9 cellular contexts compared by ENCODE assay signal in the genomic region with DNA sequence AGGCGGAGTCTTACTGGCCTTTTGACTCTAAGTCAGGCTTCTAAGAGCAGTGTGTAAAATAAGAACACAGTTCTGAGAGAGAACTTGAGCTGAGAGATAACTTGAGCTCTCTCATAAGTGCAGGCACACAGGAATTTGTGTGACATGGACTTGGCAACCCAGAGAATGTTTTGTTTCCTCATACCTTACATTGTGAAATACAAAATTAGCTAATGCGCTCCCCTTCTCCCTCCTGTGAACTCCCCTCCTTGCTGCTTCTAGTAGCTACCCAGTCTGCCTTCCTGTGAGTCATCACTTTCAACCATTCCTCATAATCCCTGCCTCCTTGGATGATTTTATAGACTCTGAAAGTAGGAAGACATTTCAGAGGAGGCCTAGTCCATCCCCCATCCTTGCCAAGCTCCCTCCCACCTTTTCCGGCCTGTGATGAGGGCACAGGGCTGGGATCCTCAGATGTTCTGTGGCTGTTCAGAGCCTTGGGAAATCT. TPM values are rescaled to one million over a fixed set of nuclear protein-coding genes. Genes with fewer than 3 reads are reported as not detected.
A peak's percentile ranks its signal among the peaks of the same experiment; 100 is the strongest.
DNase-seq lines count a peak whose midpoint lies in the region; ATAC-seq and TF ChIP-seq lines count a peak whose summit lies in the region.
"Had no signal": no experiment of that assay in that cellular context is flagged by ENCODE, and none has a peak within 500 bp of the region (broad histone marks: within the 10 kb centered on the region; RNA-seq: fewer than 3 reads in every experiment).

No MANE protein-coding gene starts in this region.

- H3K27me3 ChIP-seq in esophagus (ENCODE audit: control insufficient read depth in 1 of 2, insufficient read depth in 2 of 2, low read length in 2 of 2) = no peaks in the 10 kb centered on the region

- H3K4me1 Mint-ChIP-seq in CD14-positive monocyte = peaks cover 29% of the 10 kb centered on the region
- H3K4me1 Mint-ChIP-seq: activated B cell treated with CpG ODN at 0.5 μM for 24 hours had no signal

- peak; percentile 100 for ATAC-seq in omental fat pad (ENCODE audit: low FRiP score)
- no peak for ATAC-seq in activated CD4-positive, CD25-positive, alpha-beta regulatory T cell treated with anti-CD3 and anti-CD28 coated beads, Interleukin-2, amount 50 U/mL, for 24 hours
- ATAC-seq in HG02852 (IDR thresholded peaks at IDR 0.05; ENCODE audit: unreplicated experiment) = no peak

- peak overlapping the region; percentile 4 to 64 for H3K4me3 Mint-ChIP-seq in CD14-positive monocyte
- H3K4me3 Mint-ChIP-seq: activated B cell treated with CpG ODN at 0.5 μM for 24 hours had no signal

- H3K9me3 Mint-ChIP-seq in CD14-positive monocyte = peaks cover 0 to 4% (median 1%) of the 10 kb centered on the region in 7 donors

- no peaks in the 10 kb centered on the region for H3K9me3 ChIP-seq in esophagus (ENCODE audit: control insufficient read depth in 2 of 2, insufficient read depth in 1 of 2, low read depth in 1 of 2, low read length in 1 of 2)

- TF ChIP-seq CTCF in CD14-positive monocyte (IDR thresholded peaks at IDR 0.05) = no peak
- TF ChIP-seq CTCF in omental fat pad (IDR thresholded peaks at IDR 0.05) = no peak

- H3K27me3 Mint-ChIP-seq in CD14-positive monocyte (ENCODE audit: low read depth in 3 of 3) = peaks cover 0 to 5% (median 1%) of the 10 kb centered on the region in 3 donors

- H3K4me3 ChIP-seq in esophagus (ENCODE audit: low read depth in 1 of 2, low read length in 2 of 2) = no peak overlapping the region

- peak overlapping the region; percentile 14 to 24 for H3K27ac ChIP-seq in esophagus (ENCODE audit: low read depth in 2 of 2, low read length in 1 of 2)

- H3K27ac Mint-ChIP-seq in CD14-positive monocyte = peak overlapping the region; percentile 91 to 99 (median 96)
- H3K27ac Mint-ChIP-seq: activated B cell treated with CpG ODN at 0.5 μM for 24 hours had no signal

- intact Hi-C loops in CD14-positive monocyte (cut with micrococcal nuclease) = loop anchor here in 1 of 2 donors (5.0 to 10.0 kb wide), 2 partner anchors 33 to 50 kb away; no protein-coding TSS in a partner anchor

- DNase-seq in CD14-positive monocyte (ENCODE audit: low spot score) = peak; percentile 71
- peak; percentile 84 for DNase-seq in NOMO-1 treated with dmso at 0.1 percent for 144 hours (lab: John Stamatoyannopoulos, UW; ENCODE audit: unreplicated experiment)
- no peak for DNase-seq in omental fat pad (ENCODE audit: low spot score)
- no peak for DNase-seq in NCI-H524 (lab: John Stamatoyannopoulos, UW)
- no peak for DNase-seq in T-helper 9 cell
- DNase-seq: activated B cell treated with CpG ODN at 0.5 μM for 24 hours had no signal

- peaks cover 0 to 3% of the 10 kb centered on the region in 2 donors for H3K4me1 ChIP-seq in esophagus (ENCODE audit: control insufficient read depth in 2 of 2, insufficient read depth in 2 of 2, low read length in 1 of 2)

- no peaks in the 10 kb centered on the region for H3K36me3 Mint-ChIP-seq in CD14-positive monocyte

- no peaks in the 10 kb centered on the region for H3K36me3 ChIP-seq in esophagus (ENCODE audit: control insufficient read depth in 2 of 2, insufficient read depth in 2 of 2, low read length in 1 of 2)

- WGBS in esophagus, 2 donors = 61 to 75% methylated on average over 3 of the region's 3 CpGs

RNA-seq across cellular contexts. Expression of gene FER1L5, which starts 22.6 kb away (rescaled TPM):
- not detected for polyA plus RNA-seq in CD14-positive monocyte
- under 1 TPM; 0.02 to 0.20 TPM for polyA plus RNA-seq in esophagus
- total RNA-seq in omental fat pad = not detected
- total RNA-seq: activated B cell treated with CpG ODN at 0.5 μM for 24 hours had no signal

RNA-seq across cellular contexts. Expression of gene KANSL3, which starts 27.0 kb away (rescaled TPM):
- 1 to 10 TPM; 2.5 to 7.2 TPM for polyA plus RNA-seq in CD14-positive monocyte
- polyA plus RNA-seq in esophagus = 10 to 100 TPM; 11.9 to 17.2 TPM
- total RNA-seq in omental fat pad = 10 to 100 TPM; 35.7 to 48.4 (median 39.0) TPM

Comparison
In these comparisons a context has a peak if more than half of its experiments do, and no peak if none do; other contexts are left out.
1. DNase-seq: peak in CD14-positive monocyte (single experiment) and NOMO-1 treated with dmso at 0.1 percent for 144 hours (single experiment); none in omental fat pad (single experiment), NCI-H524 (0 of 2) and T-helper 9 cell (single experiment).